15 cellular contexts compared by ENCODE assay signal in genomic region chr3:116102037-116102436, GRCh38.
A peak's percentile ranks its signal among the peaks of the same experiment; 100 is the strongest.
DNase-seq lines count a peak whose midpoint lies in the region; ATAC-seq and TF ChIP-seq lines count a peak whose summit lies in the region.
"Had no signal": no experiment of that assay in that cellular context is flagged by ENCODE, and none has a peak within 500 bp of the region (broad histone marks: within the 10 kb centered on the region; RNA-seq: fewer than 3 reads in every experiment).

No MANE protein-coding gene starts in this region.

- DNase-seq in COLO829 (ENCODE audit: low spot score) (peak; percentile 22), IMR-90 (no peak), epithelial cell of proximal tubule (ENCODE audit: low read depth) (no peak), osteoblast (ENCODE audit: insufficient read length, low spot score, missing footprints) (peak; percentile 39), foreskin fibroblast (no peak)
- DNase-seq: Kasumi-1, NCI-H1417, NCI-H2029 treated with DMSO at 0.1 percent for 48 hours, NCI-H2227 treated with DMSO at 0.1 percent for 48 hours, NCI-H526, OCI-M1, RPMI8226 had no signal

- CTCF ChIA-PET in IMR-90 (lab: Yijun Ruan, JAX): no interaction called here

- TF ChIP-seq RAD21 in IMR-90 (IDR thresholded peaks at IDR 0.05; ENCODE audit: low read length): no peak

- H3K27me3 Mint-ChIP-seq in activated T-helper 17 cell treated with anti-CD3 and anti-CD28 coated beads, Interleukin-2, amount 50 U/mL, for 72 hours: no peaks in the 10 kb centered on the region

- intact Hi-C loops in IMR-90 (cut with micrococcal nuclease): loop anchor here (5.0 kb wide), 2 partner anchors 350 to 655 kb away; no protein-coding TSS in a partner anchor

- H3K36me3 Mint-ChIP-seq in activated T-helper 17 cell treated with anti-CD3 and anti-CD28 coated beads, Interleukin-2, amount 50 U/mL, for 72 hours (ENCODE audit: low read depth): no peaks in the 10 kb centered on the region

- H3K36me3 ChIP-seq in IMR-90 (ENCODE audit: control insufficient read depth, insufficient read depth, low read length) (no peaks in the 10 kb centered on the region), osteoblast (ENCODE audit: insufficient read depth, low read length) (no peaks in the 10 kb centered on the region)
- H3K36me3 ChIP-seq: BLaER1 treated with 17β-estradiol and CSF1 and Interleukin-3, amounts not matched to agents 10 nM and 100 nM had no signal

- H2AFZ ChIP-seq in IMR-90 (replicated peaks; ENCODE audit: low read length, poor library complexity) (no peak overlapping the region), osteoblast (ENCODE audit: low read length) (no peak overlapping the region)

- no peak overlapping the region for H2BK20ac ChIP-seq in IMR-90 (ENCODE audit: low read depth, low read length)

- H3K14ac ChIP-seq in IMR-90 (replicated peaks; ENCODE audit: low read depth, low read length): no peak overlapping the region

- no peak overlapping the region for H3K4me3 Mint-ChIP-seq in activated T-helper 17 cell treated with anti-CD3 and anti-CD28 coated beads, Interleukin-2, amount 50 U/mL, for 72 hours

- H3K27ac ChIP-seq in IMR-90 (ENCODE audit: insufficient read depth, low read length): no peak overlapping the region
- H3K27ac ChIP-seq in osteoblast (ENCODE audit: low read depth, low read length): no peak overlapping the region
- H3K27ac ChIP-seq: BLaER1 treated with 17β-estradiol and CSF1 and Interleukin-3, amounts not matched to agents 10 nM and 100 nM had no signal

- no peak overlapping the region for H2BK120ac ChIP-seq in IMR-90 (ENCODE audit: low read depth, low read length)

- no peak overlapping the region for H4K91ac ChIP-seq in IMR-90 (ENCODE audit: insufficient read depth, low read depth, low read length)

- no TSS peak for BruUV-seq in IMR-90 (replicated peaks; lab: Mats Ljungman, UMichigan)

- no peak overlapping the region for H2AK5ac ChIP-seq in IMR-90 (ENCODE audit: low read depth, low read length)

- H4K20me1 ChIP-seq in IMR-90 (ENCODE audit: insufficient read depth, low read length) (no peaks in the 10 kb centered on the region), osteoblast (ENCODE audit: insufficient read depth, low read length) (no peaks in the 10 kb centered on the region)
- H4K20me1 ChIP-seq: BLaER1 treated with 17β-estradiol and CSF1 and Interleukin-3, amounts not matched to agents 10 nM and 100 nM had no signal

- H3K9me3 ChIP-seq in IMR-90 (ENCODE audit: control insufficient read depth, insufficient read depth, low read length) (no peaks in the 10 kb centered on the region), osteoblast (ENCODE audit: low read depth, low read length) (no peaks in the 10 kb centered on the region)
- H3K9me3 ChIP-seq: BLaER1 treated with 17β-estradiol and CSF1 and Interleukin-3, amounts not matched to agents 10 nM and 100 nM had no signal

- H4K5ac ChIP-seq in IMR-90 (ENCODE audit: low read depth, low read length): no peak overlapping the region

- ATAC-seq in IMR-90 (ENCODE audit: low read depth) (no peak; the same call in 1 of the 2 replicates), GM18907 (IDR thresholded peaks at IDR 0.05; ENCODE audit: unreplicated experiment) (no peak)
- no peak for ATAC-seq in activated T-helper 17 cell treated with anti-CD3 and anti-CD28 coated beads, Interleukin-2, amount 50 U/mL, for 72 hours (replicated peaks)

- no peak overlapping the region for H3K4me3 ChIP-seq in IMR-90 (ENCODE audit: insufficient read depth, low read depth, low read length)
- H3K4me3 ChIP-seq in epithelial cell of proximal tubule (ENCODE audit: low read depth, low read length): no peak overlapping the region
- no peak overlapping the region for H3K4me3 ChIP-seq in osteoblast (ENCODE audit: insufficient read depth, low read length)
- no peak overlapping the region for H3K4me3 ChIP-seq in foreskin fibroblast (ENCODE audit: low read depth in 1 of 2, low read length in 2 of 2)
- H3K4me3 ChIP-seq: BLaER1 treated with 17β-estradiol and CSF1 and Interleukin-3, amounts not matched to agents 10 nM and 100 nM had no signal

- H3K18ac ChIP-seq in IMR-90 (ENCODE audit: low read depth, low read length): no peak overlapping the region

- in situ Hi-C loops in IMR-90 (cut with MboI; ENCODE audit: low sequenced_read_pairs): no loop called here

- H3K4me2 ChIP-seq in IMR-90 (ENCODE audit: low read depth, low read length) (no peak overlapping the region), osteoblast (ENCODE audit: insufficient read depth, low read length) (no peak overlapping the region)
- H3K4me2 ChIP-seq: BLaER1 treated with 17β-estradiol and CSF1 and Interleukin-3, amounts not matched to agents 10 nM and 100 nM had no signal

- TF ChIP-seq CTCF in IMR-90 (conservative IDR thresholded peaks at IDR 0.05; ENCODE audit: low read depth, low read length): peak; percentile 22; the same call in 1 of the 2 replicates
- TF ChIP-seq CTCF in epithelial cell of proximal tubule (conservative IDR thresholded peaks at IDR 0.05; ENCODE audit: low read depth, low read length): peak; percentile 40
- TF ChIP-seq CTCF in osteoblast (IDR thresholded peaks at IDR 0.05; ENCODE audit: extremely low read depth, low read depth, low read length): no peak
- TF ChIP-seq CTCF in foreskin fibroblast (IDR thresholded peaks at IDR 0.05; ENCODE audit: low read depth, low read length): no peak

- POLR2A ChIA-PET in IMR-90 (lab: Charles Lee; ENCODE audit: unreplicated experiment): no interaction called here

- no peak overlapping the region for H2AK9ac ChIP-seq in IMR-90 (replicated peaks; ENCODE audit: low read depth, low read length, poor library complexity)

- no peaks in the 10 kb centered on the region for H3K79me1 ChIP-seq in IMR-90 (ENCODE audit: low read depth in 1 of 2, low read length in 2 of 2)

- H3K4me1 ChIP-seq in IMR-90 (ENCODE audit: control insufficient read depth, insufficient read depth, low read length): 0 out of 2 replicates have a peak, but pooled peaks cover 2% of the 10 kb centered on the region
- H3K4me1 ChIP-seq in osteoblast (ENCODE audit: insufficient read depth, low read length): no peaks in the 10 kb centered on the region

- H3K27ac Mint-ChIP-seq in activated T-helper 17 cell treated with anti-CD3 and anti-CD28 coated beads, Interleukin-2, amount 50 U/mL, for 72 hours: no peak overlapping the region

- TF ChIP-seq POLR2A in IMR-90 (IDR thresholded peaks at IDR 0.05; ENCODE audit: low read depth, low read length): no peak

- H3K56ac ChIP-seq in IMR-90 (ENCODE audit: extremely low read depth, insufficient read depth, low read length): no peak overlapping the region

- dilution Hi-C loops in IMR-90 (cut with HindIII; ENCODE audit: low sequenced_read_pairs, unreplicated experiment): no loop called here

- H2BK15ac ChIP-seq in IMR-90 (ENCODE audit: low read depth, low read length): no peak overlapping the region

- H3K4me1 Mint-ChIP-seq in activated T-helper 17 cell treated with anti-CD3 and anti-CD28 coated beads, Interleukin-2, amount 50 U/mL, for 72 hours: no peaks in the 10 kb centered on the region

- no peak overlapping the region for H2BK5ac ChIP-seq in IMR-90 (ENCODE audit: low read depth, low read length, poor library complexity, severe bottlenecking)

- no peaks in the 10 kb centered on the region for H3K79me2 ChIP-seq in osteoblast (ENCODE audit: insufficient read depth, low read length)

- H4K8ac ChIP-seq in IMR-90 (ENCODE audit: low read depth in 2 of 2, low read length in 2 of 2): no peak overlapping the region

- no peak overlapping the region for H3K9ac ChIP-seq in IMR-90 (ENCODE audit: low read depth, low read length)
- H3K9ac ChIP-seq: BLaER1 treated with 17β-estradiol and CSF1 and Interleukin-3, amounts not matched to agents 10 nM and 100 nM had no signal

- H3K4ac ChIP-seq in IMR-90 (ENCODE audit: low read depth, low read length): no peak overlapping the region

- no peaks in the 10 kb centered on the region for H3K9me1 ChIP-seq in IMR-90 (ENCODE audit: insufficient read depth, low read length)

- H3K23ac ChIP-seq in IMR-90 (ENCODE audit: low read depth, low read length): no peak overlapping the region

- H3K27me3 ChIP-seq in IMR-90 (ENCODE audit: control insufficient read depth, insufficient read depth, low read length): no peaks in the 10 kb centered on the region
- H3K27me3 ChIP-seq in osteoblast (ENCODE audit: insufficient read depth, low read length): no peaks in the 10 kb centered on the region
- H3K27me3 ChIP-seq: BLaER1 treated with 17β-estradiol and CSF1 and Interleukin-3, amounts not matched to agents 10 nM and 100 nM had no signal

- no peaks in the 10 kb centered on the region for H3K9me3 Mint-ChIP-seq in activated T-helper 17 cell treated with anti-CD3 and anti-CD28 coated beads, Interleukin-2, amount 50 U/mL, for 72 hours

TF ChIP-seq in IMR-90, 13 proteins besides CTCF, POLR2A, EP300 and RAD21:
- no peak for TF ChIP-seq RCOR1 (IDR thresholded peaks at IDR 0.05; ENCODE audit: insufficient replicate concordance, low read length)

Comparison
In these comparisons a context has a peak if more than half of its experiments do, and no peak if none do; other contexts are left out.
1. DNase-seq: peak in COLO829 (single experiment) and osteoblast (single experiment); none in IMR-90 (single experiment), epithelial cell of proximal tubule (single experiment) and foreskin fibroblast (0 of 2).
2. CTCF ChIP-seq: peak in IMR-90 (single experiment) and epithelial cell of proximal tubule (single experiment); none in osteoblast (single experiment) and foreskin fibroblast (single experiment).